In genomic region chr3:40019371-40019770, GRCh38 we compare ENCODE assay signal across 20 cellular contexts.
DNase-seq lines count a peak whose midpoint lies in the region; ATAC-seq, FAIRE-seq and TF ChIP-seq lines count a peak whose summit lies in the region.
"Had no signal": no experiment of that assay in that cellular context is flagged by ENCODE, and none has a peak within 500 bp of the region (broad histone marks: within the 10 kb centered on the region; RNA-seq: fewer than 3 reads in every experiment).

No MANE protein-coding gene starts in this region.

- TF ChIP-seq EP300 in HepG2 (IDR thresholded peaks at IDR 0.05; ENCODE audit: low read depth in 2 of 2, low read length in 2 of 2) (no peak), HepG2 (CRISPR knock-in tag; IDR thresholded peaks at IDR 0.05; ENCODE audit: borderline replicate concordance) (no peak)

- no peak overlapping the region for H3K4me3 ChIP-seq in small intestine (ENCODE audit: low read depth in 1 of 2, low read length in 2 of 2)
- no peak overlapping the region for H3K4me3 ChIP-seq in HepG2 (replicated peaks in 1 of 3; ENCODE audit: insufficient read depth in 1 of 3, low read depth in 2 of 3, low read length in 3 of 3)
- no peak overlapping the region for H3K4me3 ChIP-seq in left ventricle myocardium inferior
- no peak overlapping the region for H3K4me3 ChIP-seq in lower leg skin (ENCODE audit: low read depth, poor library complexity, severe bottlenecking)
- H3K4me3 ChIP-seq: A549, GM23248 had no signal

- H2AFZ ChIP-seq in HepG2 (ENCODE audit: low read length): no peak overlapping the region
- H2AFZ ChIP-seq: GM23248 had no signal

- no TSS peak for BruUV-seq in HepG2 (replicated peaks; lab: Mats Ljungman, UMichigan)

- CTCF ChIA-PET in HepG2 (lab: Yijun Ruan, JAX; ENCODE audit: low intra/inter-chr PET ratio, low total read pairs): no interaction called here

- FAIRE-seq in small intestine (lab: Jason Lieb, UNC) (no peak), HepG2 (lab: Jason Lieb, UNC) (no peak)
- FAIRE-seq: A549, GM12892, GM18507 had no signal

- TF ChIP-seq POLR2A in HepG2 (IDR thresholded peaks at IDR 0.05; ENCODE audit: insufficient read depth in 1 of 2, low read depth in 2 of 2, low read length in 2 of 2) (no peak), lower leg skin (IDR thresholded peaks at IDR 0.05) (no peak)

- H3K27me3 ChIP-seq in small intestine (ENCODE audit: control insufficient read depth in 2 of 2, insufficient read depth in 2 of 2, low read length in 2 of 2) (no peaks in the 10 kb centered on the region), HepG2 (ENCODE audit: control insufficient read depth in 1 of 2, insufficient read depth in 2 of 2, low read length in 2 of 2) (no peaks in the 10 kb centered on the region), left ventricle myocardium inferior (ENCODE audit: low read depth) (no peaks in the 10 kb centered on the region)

- H3K36me3 ChIP-seq in small intestine (ENCODE audit: control insufficient read depth in 2 of 2, insufficient read depth in 2 of 2, low read length in 2 of 2) (no peaks in the 10 kb centered on the region), HepG2 (replicated peaks in 1 of 2; ENCODE audit: control insufficient read depth in 1 of 2, insufficient read depth in 2 of 2, low read length in 2 of 2) (no peaks in the 10 kb centered on the region), left ventricle myocardium inferior (no peaks in the 10 kb centered on the region)

- ATAC-seq in HepG2: no peak
- ATAC-seq: A549 had no signal

- H3K4me1 ChIP-seq in small intestine (ENCODE audit: control insufficient read depth in 2 of 2, insufficient read depth in 1 of 2, low read depth in 1 of 2, low read length in 1 of 2) (no peaks in the 10 kb centered on the region), HepG2 (ENCODE audit: insufficient read depth, low read length) (no peaks in the 10 kb centered on the region), left ventricle myocardium inferior (peaks cover 14% of the 10 kb centered on the region)
- H3K4me1 ChIP-seq: A549 had no signal

- no peak overlapping the region for H3K4me2 ChIP-seq in HepG2 (ENCODE audit: low read depth, low read length)
- H3K4me2 ChIP-seq: A549 had no signal

- TF ChIP-seq RAD21 in HepG2 (CRISPR knock-in tag; IDR thresholded peaks at IDR 0.05): no peak

- H3K9me3 ChIP-seq in small intestine (ENCODE audit: control insufficient read depth, low read depth) (no peaks in the 10 kb centered on the region), HepG2 (ENCODE audit: low read length) (no peaks in the 10 kb centered on the region), left ventricle myocardium inferior (replicated peaks) (no peaks in the 10 kb centered on the region)
- H3K9me3 ChIP-seq: A549 had no signal

- intact Hi-C loops in HepG2 (cut with micrococcal nuclease; ENCODE audit: unreplicated experiment) (no loop called here), left ventricle myocardium inferior (cut with micrococcal nuclease) (no loop called here), lower leg skin (cut with DNase I; ENCODE audit: low total_unique reads) (no loop called here)

- no peaks in the 10 kb centered on the region for H4K20me1 ChIP-seq in HepG2 (ENCODE audit: insufficient read depth, low read length)

- H3K79me2 ChIP-seq in HepG2 (ENCODE audit: insufficient read depth, low read length): no peaks in the 10 kb centered on the region

- WGBS in small intestine, 3 donors: 15 to 56% (median 35%) methylated on average over 3 of the region's 3 CpGs
- 19% methylated on average over 3 of the region's 3 CpGs for WGBS in HepG2 (ENCODE audit: low lambda C conversion rate)
- WGBS in lower leg skin, 2 donors: 81 to 82% methylated on average over 3 of the region's 3 CpGs

- POLR2A ChIA-PET in HepG2 (lab: Yijun Ruan, JAX): no interaction called here

- DNase-seq in NCI-H1417 (lab: John Stamatoyannopoulos, UW): peak in 2 of 3 experiments; percentile 0 to 33
- no peak for DNase-seq in NCI-H1417 treated with DMSO at 0.1 percent for 48 hours (lab: John Stamatoyannopoulos, UW)
- DNase-seq in NCI-H69 (lab: John Stamatoyannopoulos, UW): peak; percentile 42
- DNase-seq in left kidney (ENCODE audit: low read depth, low spot score): peak; percentile 69
- DNase-seq in small intestine: peak; percentile 22
- DNase-seq in HepG2 (ENCODE audit: low spot score): no peak
- DNase-seq in left ventricle myocardium inferior: no peak
- DNase-seq in lower leg skin (ENCODE audit: low spot score in 2 of 2): no peak
- DNase-seq: AML-193; CD4-positive, alpha-beta T cell; DMS153; DMS79; GDM1; GM23248; HCEC 1CT had no signal

- in situ Hi-C loops in HepG2 (cut with HindIII; ENCODE audit: extremely low pct_ligation_motif_present, low pct_unique_long_range_greater_than_20kb): no loop called here

- H3K27ac ChIP-seq in small intestine (ENCODE audit: low read depth in 1 of 2, low read length in 1 of 2): no peak overlapping the region
- H3K27ac ChIP-seq in HepG2 (ENCODE audit: extremely low read length, insufficient read depth, low read length): no peak overlapping the region
- H3K27ac ChIP-seq in left ventricle myocardium inferior (replicated peaks): no peak overlapping the region
- H3K27ac ChIP-seq: 22Rv1, A549, C4-2B, GM23248 had no signal

- TF ChIP-seq CTCF in HepG2 (CRISPR knock-in tag; IDR thresholded peaks at IDR 0.05) (no peak), left ventricle myocardium inferior (IDR thresholded peaks at IDR 0.05; ENCODE audit: borderline replicate concordance) (no peak), lower leg skin (IDR thresholded peaks at IDR 0.05) (no peak)

- H3K9ac ChIP-seq in HepG2 (ENCODE audit: insufficient read depth, low read depth, low read length): no peak overlapping the region
- H3K9ac ChIP-seq: GM23248 had no signal

TF ChIP-seq in HepG2, 621 proteins besides CTCF, POLR2A, EP300 and RAD21:
- TF ChIP-seq STAT5B (CRISPR knock-in tag; IDR thresholded peaks at IDR 0.05) (no peak), ZNF703 (CRISPR knock-in tag; IDR thresholded peaks at IDR 0.05; ENCODE audit: borderline replicate concordance) (no peak), HMGXB4 (CRISPR knock-in tag; IDR thresholded peaks at IDR 0.05; ENCODE audit: borderline replicate concordance in 1 of 2, low read depth in 1 of 2) (no peak), ZNF644 (CRISPR knock-in tag; IDR thresholded peaks at IDR 0.05; ENCODE audit: low read depth) (no peak), ZNF17 (CRISPR knock-in tag; IDR thresholded peaks at IDR 0.05) (no peak), ZSCAN21 (CRISPR knock-in tag; IDR thresholded peaks at IDR 0.05; ENCODE audit: borderline replicate concordance) (no peak), POLR2G (IDR thresholded peaks at IDR 0.05; ENCODE audit: low read depth, low read length) (no peak), ZNF597 (CRISPR knock-in tag; IDR thresholded peaks at IDR 0.05) (no peak), ZNF343 (CRISPR knock-in tag; IDR thresholded peaks at IDR 0.05) (no peak), TBP (CRISPR knock-in tag; IDR thresholded peaks at IDR 0.05) (no peak), ZNF180 (CRISPR knock-in tag; IDR thresholded peaks at IDR 0.05; ENCODE audit: borderline replicate concordance, low read depth) (no peak), CHCHD3 (CRISPR knock-in tag; IDR thresholded peaks at IDR 0.05) (no peak), ZIK1 (CRISPR knock-in tag; IDR thresholded peaks at IDR 0.05; ENCODE audit: borderline replicate concordance, low read depth) (no peak), REXO4 (CRISPR knock-in tag; IDR thresholded peaks at IDR 0.05; ENCODE audit: borderline replicate concordance) (no peak), ZNF841 (CRISPR knock-in tag; IDR thresholded peaks at IDR 0.05; ENCODE audit: borderline replicate concordance) (no peak), ZNF160 (CRISPR knock-in tag; IDR thresholded peaks at IDR 0.05) (no peak), PPARG (CRISPR knock-in tag; conservative IDR thresholded peaks at IDR 0.05) (no peak), ATF7-NPFF (CRISPR knock-in tag; IDR thresholded peaks at IDR 0.05; ENCODE audit: low read depth) (no peak)

Comparison
In these comparisons a context has a peak if more than half of its experiments do, and no peak if none do; other contexts are left out.
1. DNase-seq: peak in NCI-H1417 (2 of 3), NCI-H69 (single experiment), left kidney (single experiment) and small intestine (single experiment); none in NCI-H1417 treated with DMSO at 0.1 percent for 48 hours (single experiment), HepG2 (single experiment), left ventricle myocardium inferior (single experiment) and lower leg skin (0 of 2).